Comparison of ENCODE assay signal across 10 cellular contexts in the genomic region with DNA sequence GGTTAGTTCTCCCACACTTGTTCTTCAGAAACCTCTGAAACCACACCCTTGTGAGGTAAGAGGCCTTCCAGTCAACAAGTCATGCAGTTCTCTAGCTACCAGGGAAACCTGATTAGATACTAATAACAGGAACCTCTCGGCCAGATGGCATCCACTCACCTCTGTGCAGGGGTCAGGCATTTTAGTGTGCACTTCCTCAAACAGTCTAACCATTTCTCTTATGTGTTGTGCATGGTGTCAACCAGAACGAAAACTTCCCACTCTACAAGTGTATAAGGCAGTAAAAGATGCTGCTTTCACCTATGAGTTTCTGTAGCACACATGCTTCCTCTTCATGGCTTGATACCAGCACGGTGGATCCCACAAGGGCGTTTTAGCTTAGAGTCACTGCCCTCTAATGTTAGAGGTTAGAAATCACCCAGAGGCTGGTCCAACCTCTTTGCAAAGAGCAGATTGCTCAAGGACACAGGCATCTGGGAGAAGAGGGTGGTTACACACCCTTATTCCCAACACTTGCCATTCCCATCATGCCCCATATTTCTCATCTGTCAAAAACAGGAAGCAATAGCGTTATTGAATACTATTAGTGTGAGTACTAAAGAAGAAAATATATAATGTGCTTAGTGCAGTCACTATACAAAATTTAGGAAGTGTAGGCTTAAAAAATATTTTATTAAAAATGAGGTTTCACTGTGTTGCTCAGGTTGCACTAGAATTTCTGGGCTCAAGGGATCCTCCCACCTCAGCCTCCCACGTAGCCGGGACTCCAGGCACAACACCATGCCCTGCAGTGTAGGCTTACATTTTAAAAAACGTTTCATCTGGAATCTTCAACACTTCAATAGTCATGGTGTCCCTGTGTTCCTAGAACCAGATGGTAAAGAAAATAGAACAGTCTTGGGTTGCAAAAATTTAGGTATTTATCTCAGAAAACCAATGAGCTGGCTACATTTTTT. TPM values are rescaled to one million over a fixed set of nuclear protein-coding genes. Genes with fewer than 3 reads are reported as not detected.
DNase-seq lines count a peak whose midpoint lies in the region; ATAC-seq and TF ChIP-seq lines count a peak whose summit lies in the region.
"Had no signal": no experiment of that assay in that cellular context is flagged by ENCODE, and none has a peak within 500 bp of the region (broad histone marks: within the 10 kb centered on the region; RNA-seq: fewer than 3 reads in every experiment).

No MANE protein-coding gene starts in this region.

- no peaks in the 10 kb centered on the region for H3K4me1 ChIP-seq in right cardiac atrium (ENCODE audit: control insufficient read depth, insufficient read depth, low read length)

- peaks cover 10% of the 10 kb centered on the region for H3K36me3 Mint-ChIP-seq in Calu3 (ENCODE audit: insufficient read depth, unreplicated experiment)
- H3K36me3 Mint-ChIP-seq in activated naive CD4-positive, alpha-beta T cell treated with anti-CD3 and anti-CD28 coated beads, Interleukin-2, amount 50 U/mL, for 72 hours: no peaks in the 10 kb centered on the region
- H3K36me3 Mint-ChIP-seq: activated naive CD8-positive, alpha-beta T cell had no signal

- H3K9me3 ChIP-seq in right cardiac atrium (ENCODE audit: control insufficient read depth, low read length): no peaks in the 10 kb centered on the region
- H3K9me3 ChIP-seq: thoracic aorta had no signal

- no peaks in the 10 kb centered on the region for H3K9me3 Mint-ChIP-seq in Calu3 (ENCODE audit: low read depth, unreplicated experiment)
- H3K9me3 Mint-ChIP-seq in activated naive CD4-positive, alpha-beta T cell treated with anti-CD3 and anti-CD28 coated beads, Interleukin-2, amount 50 U/mL, for 72 hours: no peaks in the 10 kb centered on the region

- no TSS peak for BruUV-seq in Calu3 (replicated peaks; lab: Mats Ljungman, UMichigan)

- no peaks in the 10 kb centered on the region for H3K27me3 ChIP-seq in right cardiac atrium (ENCODE audit: control insufficient read depth, insufficient read depth)

- ATAC-seq in GM18870 (IDR thresholded peaks at IDR 0.05; ENCODE audit: unreplicated experiment): peak; percentile 98
- peak; percentile 98 for ATAC-seq in HG03039 (IDR thresholded peaks at IDR 0.05; ENCODE audit: unreplicated experiment)
- peak; percentile 81 to 92 for ATAC-seq in activated naive CD4-positive, alpha-beta T cell treated with anti-CD3 and anti-CD28 coated beads, Interleukin-2, amount 50 U/mL, for 72 hours
- ATAC-seq in right cardiac atrium: peak; percentile 87 to 89

- H3K4me1 Mint-ChIP-seq in Calu3 (ENCODE audit: low read depth, unreplicated experiment): peaks cover 24% of the 10 kb centered on the region

- H3K4me3 ChIP-seq in right cardiac atrium (ENCODE audit: low read length): no peak overlapping the region
- H3K4me3 ChIP-seq: thoracic aorta had no signal

- no peak for TF ChIP-seq CTCF in Calu3 (IDR thresholded peaks at IDR 0.05; ENCODE audit: unreplicated experiment)

- CTCF ChIA-PET in Calu3 (lab: Charles Lee): interaction anchor here (0.6 to 2.9 kb wide), 12 partner anchors 9 to 1129 kb away, joined by 3 to 25 read pairs (median 4); no protein-coding TSS in a partner anchor

- WGBS in right cardiac atrium: 45% methylated on average over 8 of the region's 8 CpGs

- no peaks in the 10 kb centered on the region for H3K27me3 Mint-ChIP-seq in Calu3 (ENCODE audit: unreplicated experiment)

- H3K4me3 Mint-ChIP-seq in Calu3 (ENCODE audit: low read depth, unreplicated experiment): peak overlapping the region; percentile 62
- H3K4me3 Mint-ChIP-seq: activated naive CD8-positive, alpha-beta T cell had no signal

- peak overlapping the region; percentile 98 for H3K27ac Mint-ChIP-seq in Calu3 (ENCODE audit: unreplicated experiment)
- H3K27ac Mint-ChIP-seq in activated naive CD4-positive, alpha-beta T cell treated with anti-CD3 and anti-CD28 coated beads, Interleukin-2, amount 50 U/mL, for 72 hours: no peak overlapping the region
- H3K27ac Mint-ChIP-seq: activated naive CD8-positive, alpha-beta T cell had no signal

- no peak overlapping the region for H3K27ac ChIP-seq in right cardiac atrium (ENCODE audit: low read length)
- H3K27ac ChIP-seq: thoracic aorta had no signal

- DNase-seq in Calu3: peak; percentile 81
- DNase-seq in NCI-H226: peak; percentile 87
- DNase-seq in activated naive CD4-positive, alpha-beta T cell treated with anti-CD3 and anti-CD28 coated beads, Interleukin-2, amount 50 U/mL, for 72 hours (ENCODE audit: low spot score in 2 of 2): peak in 1 of 2 donors; percentile 30
- no peak for DNase-seq in right cardiac atrium
- peak; percentile 38 for DNase-seq in stimulated activated CD8-positive, alpha-beta memory T cell treated with anti-CD3 and anti-CD28 coated beads, Interleukin-4, amount 100 ng/mL, for 48 hours
- no peak for DNase-seq in mesenteric fat pad (ENCODE audit: low spot score)

- intact Hi-C loops in Calu3 (cut with micrococcal nuclease; ENCODE audit: unreplicated experiment): loop anchor here (1.0 to 2.0 kb wide), 4 partner anchors 19 to 99 kb away; no protein-coding TSS in a partner anchor
- intact Hi-C loops in right cardiac atrium (cut with DNase I): no loop called here

RNA-seq across cellular contexts. Expression of gene RAB31, which starts 34.5 kb away (rescaled TPM):
- total RNA-seq in Calu3 (2022): 1.9 and 2.3 TPM in 2 replicates
- under 1 TPM; 0.36 to 0.99 TPM for total RNA-seq in activated naive CD4-positive, alpha-beta T cell treated with anti-CD3 and anti-CD28 coated beads, Interleukin-2, amount 50 U/mL, for 72 hours
- total RNA-seq in right cardiac atrium: 10 to 100 TPM; 21.5 to 42.3 (median 26.0) TPM
- polyA plus RNA-seq in right cardiac atrium: 9.1 TPM
- 80.7 TPM for total RNA-seq in mesenteric fat pad

RNA-seq across cellular contexts. Expression of gene PPP4R1, which starts 59.2 kb away (rescaled TPM):
- 110 and 115 TPM in 2 replicates for total RNA-seq in Calu3 (2022)
- total RNA-seq in activated naive CD4-positive, alpha-beta T cell treated with anti-CD3 and anti-CD28 coated beads, Interleukin-2, amount 50 U/mL, for 72 hours: 10 to 100 TPM; 22.6 to 26.7 TPM
- total RNA-seq in right cardiac atrium: 10 to 100 TPM; 56.9 to 95.8 (median 65.3) TPM
- polyA plus RNA-seq in right cardiac atrium: 18.8 TPM
- 74.7 TPM for total RNA-seq in mesenteric fat pad

Comparison
In these comparisons a context has a peak if more than half of its experiments do, and no peak if none do; other contexts are left out.
1. DNase-seq: peak in Calu3 (single experiment), NCI-H226 (single experiment) and stimulated activated CD8-positive, alpha-beta memory T cell treated with anti-CD3 and anti-CD28 coated beads, Interleukin-4, amount 100 ng/mL, for 48 hours (single experiment); none in right cardiac atrium (0 of 3) and mesenteric fat pad (single experiment).
2. Peak in every context shown above with its lines, with median percentiles within 50 percentile points of each other: ATAC-seq.